Comparison of ENCODE assay signal across 21 cellular contexts in genomic region chr20:49446080-49446479, GRCh38. TPM values are rescaled to one million over a fixed set of nuclear protein-coding genes. Genes with fewer than 3 reads are reported as not detected.
DNase-seq lines count a peak whose midpoint lies in the region; ATAC-seq and TF ChIP-seq lines count a peak whose summit lies in the region.
"Had no signal": no experiment of that assay in that cellular context is flagged by ENCODE, and none has a peak within 500 bp of the region (broad histone marks: within the 10 kb centered on the region; RNA-seq: fewer than 3 reads in every experiment).

No MANE protein-coding gene starts in this region.

- intact Hi-C loops in right lobe of liver (cut with DNase I) = no loop called here
- intact Hi-C loops in CD8-positive, alpha-beta T cell (cut with DNase I, micrococcal nuclease) = no loop called here

- no peak overlapping the region for H3K4me2 ChIP-seq in hepatocyte

- no peak for TF ChIP-seq POLR2A in right lobe of liver (IDR thresholded peaks at IDR 0.05)

- H4K20me1 ChIP-seq in hepatocyte (ENCODE audit: insufficient read depth, poor library complexity, severe bottlenecking) = no peaks in the 10 kb centered on the region

- no peaks in the 10 kb centered on the region for H3K36me3 Mint-ChIP-seq in CD8-positive, alpha-beta T cell
- H3K36me3 Mint-ChIP-seq: activated CD4-positive, alpha-beta memory T cell treated with anti-CD3 and anti-CD28 coated beads for 36 hours; CD14-positive monocyte had no signal

- H3K9me3 ChIP-seq in muscle layer of duodenum (ENCODE audit: control insufficient read depth in 1 of 2, low read length in 2 of 2) (no peaks in the 10 kb centered on the region), subcutaneous abdominal adipose tissue (ENCODE audit: control insufficient read depth in 5 of 5, low read length in 5 of 5) (no peaks in the 10 kb centered on the region), right lobe of liver (no peaks in the 10 kb centered on the region), hepatocyte (ENCODE audit: low read depth) (no peaks in the 10 kb centered on the region)
- no peaks in the 10 kb centered on the region for H3K9me3 ChIP-seq in CD8-positive, alpha-beta T cell (ENCODE audit: low read length)
- H3K9me3 ChIP-seq: lower lobe of right lung had no signal

- peak overlapping the region in 3 of 5 donors; percentile 4 to 38 (median 31) for H3K9ac ChIP-seq in subcutaneous abdominal adipose tissue (ENCODE audit: low read length in 5 of 5)

- peaks cover 10 to 44% of the 10 kb centered on the region in 2 donors for H3K4me1 ChIP-seq in muscle layer of duodenum (ENCODE audit: control insufficient read depth in 1 of 2, insufficient read depth in 2 of 2, low read length in 2 of 2)
- H3K4me1 ChIP-seq in subcutaneous abdominal adipose tissue (ENCODE audit: control insufficient read depth in 5 of 5, insufficient read depth in 5 of 5, low read length in 5 of 5) = peaks cover 10 to 46% (median 38%) of the 10 kb centered on the region in 5 donors
- peaks cover 0 to 24% (median 0%) of the 10 kb centered on the region in 4 donors for H3K4me1 ChIP-seq in right lobe of liver
- no peaks in the 10 kb centered on the region for H3K4me1 ChIP-seq in CD8-positive, alpha-beta T cell (ENCODE audit: insufficient read depth, low read length)
- H3K4me1 ChIP-seq in hepatocyte (ENCODE audit: insufficient read depth) = peaks cover 2% of the 10 kb centered on the region

- H3K27me3 Mint-ChIP-seq in CD8-positive, alpha-beta T cell (ENCODE audit: low read depth) = peaks cover 43% of the 10 kb centered on the region

- no peaks in the 10 kb centered on the region for H3K9me2 ChIP-seq in hepatocyte (replicated peaks; ENCODE audit: insufficient read depth)

- 94% methylated on average over 2 of the region's 3 CpGs for WGBS in right lobe of liver (ENCODE audit: insufficient coverage, low coverage, low lambda C conversion rate, missing lambda C conversion rate)
- 84% methylated on average over 3 of the region's 3 CpGs for WGBS in hepatocyte (ENCODE audit: low lambda C conversion rate, missing lambda C conversion rate)

- H3K27ac ChIP-seq in cingulate gyrus (ENCODE audit: low read depth, low read length) (peak overlapping the region; percentile 58), muscle layer of duodenum (ENCODE audit: low read length) (peak overlapping the region; percentile 35), subcutaneous abdominal adipose tissue (ENCODE audit: low read depth, low read length) (peak overlapping the region; percentile 74), right lobe of liver (no peak overlapping the region), hepatocyte (no peak overlapping the region)
- H3K27ac ChIP-seq in CD8-positive, alpha-beta T cell (ENCODE audit: low read depth, low read length) = no peak overlapping the region
- H3K27ac ChIP-seq: lower lobe of right lung had no signal

- no peaks in the 10 kb centered on the region for H3K36me3 ChIP-seq in muscle layer of duodenum (ENCODE audit: control insufficient read depth in 1 of 2, insufficient read depth in 2 of 2, low read length in 2 of 2)
- H3K36me3 ChIP-seq in subcutaneous abdominal adipose tissue (ENCODE audit: control insufficient read depth in 5 of 5, insufficient read depth in 5 of 5, low read length in 5 of 5) = peaks cover 0 to 2% (median 0%) of the 10 kb centered on the region in 5 donors
- no peaks in the 10 kb centered on the region for H3K36me3 ChIP-seq in right lobe of liver
- no peaks in the 10 kb centered on the region for H3K36me3 ChIP-seq in CD8-positive, alpha-beta T cell (ENCODE audit: insufficient read depth, low read length)
- no peaks in the 10 kb centered on the region for H3K36me3 ChIP-seq in hepatocyte (replicated peaks; ENCODE audit: insufficient read depth, low read depth)
- H3K36me3 ChIP-seq: lower lobe of right lung had no signal

- H3K9me3 Mint-ChIP-seq in CD8-positive, alpha-beta T cell = no peaks in the 10 kb centered on the region
- H3K9me3 Mint-ChIP-seq: activated B cell treated with CpG ODN at 0.5 μM for 24 hours; activated CD4-positive, alpha-beta memory T cell treated with anti-CD3 and anti-CD28 coated beads for 36 hours; CD14-positive monocyte; stimulated activated naive CD8-positive, alpha-beta T cell treated with anti-CD3 and anti-CD28 coated beads, Interleukin-15, amount 100 ng/mL, for 72 hours had no signal

- no peaks in the 10 kb centered on the region for H3K79me2 ChIP-seq in hepatocyte

- H2AFZ ChIP-seq in hepatocyte = no peak overlapping the region

- CTCF ChIA-PET in CD8-positive, alpha-beta T cell (lab: Charles Lee) = no interaction called here

- POLR2A ChIA-PET in CD8-positive, alpha-beta T cell (lab: Charles Lee) = no interaction called here

- no peaks in the 10 kb centered on the region for H3K4me1 Mint-ChIP-seq in CD8-positive, alpha-beta T cell (ENCODE audit: low read depth)
- H3K4me1 Mint-ChIP-seq: activated B cell treated with CpG ODN at 0.5 μM for 24 hours; CD14-positive monocyte; stimulated activated naive CD8-positive, alpha-beta T cell treated with anti-CD3 and anti-CD28 coated beads, Interleukin-15, amount 100 ng/mL, for 72 hours had no signal

- TF ChIP-seq CTCF in right lobe of liver (IDR thresholded peaks at IDR 0.05) (no peak), hepatocyte (IDR thresholded peaks at IDR 0.05; ENCODE audit: poor library complexity) (no peak)
- TF ChIP-seq CTCF in CD8-positive, alpha-beta T cell (IDR thresholded peaks at IDR 0.05) = no peak

- H3K4me3 ChIP-seq in muscle layer of duodenum (ENCODE audit: low read depth in 1 of 2, low read length in 2 of 2) (no peak overlapping the region), subcutaneous abdominal adipose tissue (ENCODE audit: low read depth in 1 of 5, low read length in 5 of 5) (no peak overlapping the region), right lobe of liver (no peak overlapping the region), hepatocyte (no peak overlapping the region)
- H3K4me3 ChIP-seq in CD8-positive, alpha-beta T cell (ENCODE audit: low read depth, low read length) = no peak overlapping the region
- H3K4me3 ChIP-seq: lower lobe of right lung had no signal

- H3K4me3 Mint-ChIP-seq in CD8-positive, alpha-beta T cell = no peak overlapping the region
- H3K4me3 Mint-ChIP-seq: activated B cell treated with CpG ODN at 0.5 μM for 24 hours; activated CD4-positive, alpha-beta memory T cell treated with anti-CD3 and anti-CD28 coated beads for 36 hours; CD14-positive monocyte; stimulated activated naive CD8-positive, alpha-beta T cell treated with anti-CD3 and anti-CD28 coated beads, Interleukin-15, amount 100 ng/mL, for 72 hours had no signal

- DNase-seq in NCI-H526 (lab: John Stamatoyannopoulos, UW) = peak; percentile 43 to 76
- DNase-seq in right lobe of liver = no peak
- DNase-seq in CD8-positive, alpha-beta T cell = no peak
- DNase-seq in hepatocyte (ENCODE audit: low spot score) = no peak
- DNase-seq: activated B cell treated with CpG ODN at 0.5 μM for 24 hours; activated CD4-positive, alpha-beta memory T cell treated with anti-CD3 and anti-CD28 coated beads for 36 hours; activated effector memory CD4-positive, alpha-beta T cell treated with Interleukin-2 at 50 U/mL for 16 hours; NCI-H1694 treated with DMSO at 0.1 percent for 48 hours; NCI-H774; retina; stimulated activated naive CD8-positive, alpha-beta T cell treated with anti-CD3 and anti-CD28 coated beads, Interleukin-15, amount 100 ng/mL, for 72 hours; T1000 had no signal

- ATAC-seq in GM18502 (IDR thresholded peaks at IDR 0.05; ENCODE audit: poor library complexity, unreplicated experiment) = no peak
- ATAC-seq in right lobe of liver = no peak
- no peak for ATAC-seq in CD8-positive, alpha-beta T cell
- ATAC-seq: stimulated activated naive CD8-positive, alpha-beta T cell treated with anti-CD3 and anti-CD28 coated beads, Interleukin-15, amount 100 ng/mL, for 72 hours had no signal

- no peak overlapping the region for H3K27ac Mint-ChIP-seq in CD8-positive, alpha-beta T cell
- H3K27ac Mint-ChIP-seq: activated B cell treated with CpG ODN at 0.5 μM for 24 hours; activated CD4-positive, alpha-beta memory T cell treated with anti-CD3 and anti-CD28 coated beads for 36 hours had no signal

- H3K27me3 ChIP-seq in muscle layer of duodenum (ENCODE audit: low read depth, low read length) (no peaks in the 10 kb centered on the region), subcutaneous abdominal adipose tissue (ENCODE audit: control insufficient read depth in 5 of 5, insufficient read depth in 4 of 5, low read length in 5 of 5) (no peaks in the 10 kb centered on the region), right lobe of liver (no peaks in the 10 kb centered on the region), hepatocyte (no peaks in the 10 kb centered on the region)
- no peaks in the 10 kb centered on the region for H3K27me3 ChIP-seq in CD8-positive, alpha-beta T cell (ENCODE audit: insufficient read depth, low read length)

RNA-seq across cellular contexts. Expression of gene KCNB1, which starts 36.4 kb away (rescaled TPM):
- total RNA-seq in right lobe of liver = 1 to 10 TPM; 1.5 to 8.2 (median 3.8) TPM
- under 1 TPM; 0.14 to 0.39 TPM for total RNA-seq in CD8-positive, alpha-beta T cell
- 0.37 and 0.44 TPM in 2 replicates for total RNA-seq in hepatocyte
- polyA plus RNA-seq in hepatocyte = 1.0 and 1.5 TPM in 2 replicates
- total RNA-seq: activated B cell treated with CpG ODN at 0.5 μM for 24 hours; activated CD4-positive, alpha-beta memory T cell treated with anti-CD3 and anti-CD28 coated beads for 36 hours; dermis microvascular lymphatic vessel endothelial cell; fibroblast of villous mesenchyme; HT-29 had no signal
- polyA plus RNA-seq: CD14-positive monocyte had no signal

Comparison
In these comparisons a context has a peak if more than half of its experiments do, and no peak if none do; other contexts are left out.
1. DNase-seq: peak in NCI-H526 (2 of 2); none in right lobe of liver (0 of 3), CD8-positive, alpha-beta T cell (0 of 7) and hepatocyte (single experiment).
2. H3K27ac ChIP-seq: peak in cingulate gyrus (single experiment), muscle layer of duodenum (single experiment) and subcutaneous abdominal adipose tissue (single experiment); none in right lobe of liver (0 of 3), CD8-positive, alpha-beta T cell (single experiment) and hepatocyte (single experiment).